8 cellular contexts compared by ENCODE assay signal in genomic region chr7:148697256-148697841, GRCh38. TPM values are rescaled to one million over a fixed set of nuclear protein-coding genes. Genes with fewer than 3 reads are reported as not detected.
DNase-seq lines count a peak whose midpoint lies in the region; ATAC-seq and TF ChIP-seq lines count a peak whose summit lies in the region.

No MANE protein-coding gene starts in this region.

- peak overlapping the region; percentile 84 for H3K4me3 ChIP-seq in iPS-11a (ENCODE audit: low read depth, low read length)

- intact Hi-C loops in CD4-positive, alpha-beta T cell (cut with DNase I, micrococcal nuclease) = loop anchor here (5.0 to 10.0 kb wide), 8 partner anchors 40 to 427 kb away; partner anchors contain the start of genes EZH2 (in 1 of the 2) and ZNF425 (in 1 of the 2)

- peaks cover 13% of the 10 kb centered on the region for H3K36me3 Mint-ChIP-seq in CD4-positive, alpha-beta T cell (ENCODE audit: low read depth)

- peaks cover 42% of the 10 kb centered on the region for H3K4me1 Mint-ChIP-seq in CD4-positive, alpha-beta T cell (ENCODE audit: low read depth)

- H3K9me3 ChIP-seq in CD4-positive, alpha-beta T cell (ENCODE audit: control insufficient read depth, low read length) = no peaks in the 10 kb centered on the region

- H3K27me3 Mint-ChIP-seq in CD4-positive, alpha-beta T cell = no peaks in the 10 kb centered on the region

- DNase-seq in CD4-positive, alpha-beta T cell = peak in 2 of 10 experiments; percentile 15 to 18
- DNase-seq in RKO (ENCODE audit: low spot score) (peak; percentile 84), amniotic epithelial cell (ENCODE audit: low read depth) (peak; percentile 48), iPS-NIHi7 (ENCODE audit: extremely low spot score) (no peak), DMS153 (lab: John Stamatoyannopoulos, UW) (no peak)
- DNase-seq in stimulated activated CD4-positive, alpha-beta T cell treated with anti-CD3 and anti-CD28 coated beads, Interleukin-15, amount 100 ng/mL, for 24 hours = peak; percentile 81

- CTCF ChIA-PET in CD4-positive, alpha-beta T cell (lab: Charles Lee) = interaction anchor here (1.0 kb wide), 1 partner anchor 186 kb away, joined by 3 read pairs; no protein-coding TSS in a partner anchor

- no peaks in the 10 kb centered on the region for H3K9me3 Mint-ChIP-seq in CD4-positive, alpha-beta T cell

- no peak for TF ChIP-seq CTCF in CD4-positive, alpha-beta T cell (IDR thresholded peaks at IDR 0.05)

- H3K27me3 ChIP-seq in CD4-positive, alpha-beta T cell (ENCODE audit: control insufficient read depth, insufficient read depth, low read length) = no peaks in the 10 kb centered on the region

- H3K27ac Mint-ChIP-seq in CD4-positive, alpha-beta T cell = peak overlapping the region; percentile 88

- POLR2A ChIA-PET in CD4-positive, alpha-beta T cell (lab: Charles Lee) = interaction anchor here (1.2 to 3.3 kb wide), 14 partner anchors 11 to 450 kb away, joined by 3 to 32 read pairs (median 13); partner anchors contain the start of genes EZH2 and ZNF398

- H3K4me3 Mint-ChIP-seq in CD4-positive, alpha-beta T cell = peak overlapping the region; percentile 91

- peak overlapping the region; percentile 71 for H3K27ac ChIP-seq in CD4-positive, alpha-beta T cell (ENCODE audit: low read depth, low read length)

- ATAC-seq in CD4-positive, alpha-beta T cell (ENCODE audit: poor library complexity) = peak; percentile 7
- ATAC-seq in GM18868 (IDR thresholded peaks at IDR 0.05; ENCODE audit: unreplicated experiment) = no peak

RNA-seq across cellular contexts. Expression of gene CUL1, which starts 1.4 kb away (rescaled TPM):
- 10 to 100 TPM; 31.0 to 31.2 TPM for total RNA-seq in CD4-positive, alpha-beta T cell

Comparison
In these comparisons a context has a peak if more than half of its experiments do, and no peak if none do; other contexts are left out.
1. DNase-seq: peak in RKO (single experiment), amniotic epithelial cell (single experiment) and stimulated activated CD4-positive, alpha-beta T cell treated with anti-CD3 and anti-CD28 coated beads, Interleukin-15, amount 100 ng/mL, for 24 hours (single experiment); none in iPS-NIHi7 (single experiment) and DMS153 (single experiment).